18 cellular contexts compared by ENCODE assay signal in the genomic region with DNA sequence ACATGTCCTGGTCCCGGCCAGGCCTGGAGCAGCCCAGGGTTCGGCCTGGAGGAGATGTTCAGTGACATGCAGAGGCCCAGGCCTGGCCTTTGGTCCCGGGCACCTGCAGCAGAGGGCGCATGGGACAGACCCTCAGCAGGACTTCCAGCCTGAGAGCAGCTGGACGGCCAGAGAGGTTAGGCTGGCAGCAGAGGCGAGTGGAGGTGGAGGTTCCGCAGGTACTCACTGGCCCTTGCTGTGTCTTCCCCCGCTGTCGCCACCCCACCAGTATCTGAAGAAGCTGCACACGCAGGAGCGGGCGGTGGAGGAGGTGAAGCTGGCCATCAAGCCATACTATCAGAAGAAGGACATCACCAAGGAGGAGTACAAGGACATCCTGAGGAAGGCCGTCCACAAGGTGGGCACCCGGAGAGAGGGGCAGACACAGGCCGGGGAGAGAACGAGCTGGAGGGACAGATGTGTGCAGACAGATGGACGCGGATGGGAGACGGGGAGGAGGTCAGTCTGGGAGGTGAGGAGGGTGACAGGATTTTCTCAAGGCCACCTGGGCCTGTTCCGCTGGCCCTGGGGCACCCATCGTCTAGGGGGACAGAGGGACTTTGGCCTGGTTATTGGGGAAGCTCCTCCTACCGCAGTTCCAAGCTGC. TPM values are rescaled to one million over a fixed set of nuclear protein-coding genes. Genes with fewer than 3 reads are reported as not detected.
DNase-seq lines count a peak whose midpoint lies in the region; ATAC-seq and TF ChIP-seq lines count a peak whose summit lies in the region.
"Had no signal": no experiment of that assay in that cellular context is flagged by ENCODE, and none has a peak within 500 bp of the region (broad histone marks: within the 10 kb centered on the region; RNA-seq: fewer than 3 reads in every experiment).

No MANE protein-coding gene starts in this region.

- H3K4me2 ChIP-seq in GM23338 (no peak overlapping the region), neuronal stem cell (ENCODE audit: insufficient read depth, low read length, poor library complexity, severe bottlenecking) (no peak overlapping the region)

- H3K9me3 Mint-ChIP-seq in activated T-cell treated with anti-CD3 and anti-CD28 coated beads, Interleukin-2, amount 50 U/mL, for 24 hours = no peaks in the 10 kb centered on the region
- H3K9me3 Mint-ChIP-seq in GM23338 = peaks cover 19% of the 10 kb centered on the region
- no peaks in the 10 kb centered on the region for H3K9me3 Mint-ChIP-seq in chondrocyte (ENCODE audit: low read depth)

- H3K27ac Mint-ChIP-seq in activated T-cell treated with anti-CD3 and anti-CD28 coated beads, Interleukin-2, amount 50 U/mL, for 24 hours = peak overlapping the region; percentile 30
- H3K27ac Mint-ChIP-seq in GM23338 (peak overlapping the region; percentile 24; the same call in 1 of the 2 replicates), chondrocyte (ENCODE audit: unreplicated experiment) (peak overlapping the region; percentile 33)

- peaks cover 20% of the 10 kb centered on the region for H3K79me1 ChIP-seq in neuronal stem cell (ENCODE audit: low read depth, low read length)

- peak overlapping the region; percentile 75 for H2BK5ac ChIP-seq in neuronal stem cell (ENCODE audit: low read length)

- H3K27me3 ChIP-seq in GM23338 (ENCODE audit: insufficient read depth) (no peaks in the 10 kb centered on the region), neuronal stem cell (ENCODE audit: control insufficient read depth in 3 of 3, insufficient read depth in 3 of 3, low read depth in 1 of 3, low read length in 3 of 3) (no peaks in the 10 kb centered on the region)

- TF ChIP-seq CTCF in GM23338 (conservative IDR thresholded peaks at IDR 0.05; ENCODE audit: low read depth in 2 of 2) = no peak
- TF ChIP-seq CTCF in chondrocyte (IDR thresholded peaks at IDR 0.05) = no peak
- no peak for TF ChIP-seq CTCF in foreskin fibroblast (IDR thresholded peaks at IDR 0.05; ENCODE audit: low read depth, low read length)

- peaks cover 4 to 5% of the 10 kb centered on the region in 2 donors for H3K9me3 ChIP-seq in neuronal stem cell (replicated peaks in 1 of 2; ENCODE audit: control insufficient read depth in 2 of 2, insufficient read depth in 1 of 2, low read depth in 1 of 2, low read length in 2 of 2)

- no peak overlapping the region for H3K18ac ChIP-seq in neuronal stem cell (ENCODE audit: low read length)

- H2AFZ ChIP-seq in GM23338 (no peak overlapping the region), neuronal stem cell (ENCODE audit: low read length) (no peak overlapping the region)

- peaks cover 90% of the 10 kb centered on the region for H3K36me3 Mint-ChIP-seq in activated T-cell treated with anti-CD3 and anti-CD28 coated beads, Interleukin-2, amount 50 U/mL, for 24 hours (ENCODE audit: low read depth)
- H3K36me3 Mint-ChIP-seq in GM23338 (ENCODE audit: low read depth) (peaks cover 90% of the 10 kb centered on the region), chondrocyte (ENCODE audit: low read depth) (peaks cover 18% of the 10 kb centered on the region)

- H3K27ac ChIP-seq in GM23338 (ENCODE audit: low read depth) (no peak overlapping the region), neuronal stem cell (replicated peaks; ENCODE audit: low read length) (no peak overlapping the region)

- no CpG with 5 or more reads among the region's 22 CpGs for WGBS in neuronal stem cell (ENCODE audit: extremely low coverage in 2 of 2, insufficient read length in 2 of 2, insufficient replicate concordance in 1 of 2), 2 donors

- no peak overlapping the region for H4K8ac ChIP-seq in neuronal stem cell (ENCODE audit: low read depth, low read length)

- no peak overlapping the region for H2BK120ac ChIP-seq in neuronal stem cell (ENCODE audit: low read depth, low read length)

- peaks cover 22% of the 10 kb centered on the region for H3K36me3 ChIP-seq in GM23338 (ENCODE audit: insufficient read depth)
- peaks cover 74 to 99% of the 10 kb centered on the region in 2 donors for H3K36me3 ChIP-seq in neuronal stem cell (replicated peaks in 1 of 2; ENCODE audit: control insufficient read depth in 2 of 2, insufficient read depth in 2 of 2, low read length in 2 of 2)

- no peak overlapping the region for H3K14ac ChIP-seq in neuronal stem cell (ENCODE audit: low read length)

- H3K79me2 ChIP-seq in GM23338 (replicated peaks; ENCODE audit: insufficient read depth) = no peaks in the 10 kb centered on the region

- no peak overlapping the region for H3K4me3 ChIP-seq in GM23338
- H3K4me3 ChIP-seq in neuronal stem cell (ENCODE audit: low read length in 2 of 2) = no peak overlapping the region
- no peak overlapping the region for H3K4me3 ChIP-seq in foreskin fibroblast (ENCODE audit: low read depth in 1 of 2, low read length in 2 of 2)
- H3K4me3 ChIP-seq: GM12878 had no signal

- peaks cover 13% of the 10 kb centered on the region for H3K4me1 Mint-ChIP-seq in activated T-cell treated with anti-CD3 and anti-CD28 coated beads, Interleukin-2, amount 50 U/mL, for 24 hours (ENCODE audit: low read depth)
- H3K4me1 Mint-ChIP-seq in GM23338 = peaks cover 8% of the 10 kb centered on the region
- no peaks in the 10 kb centered on the region for H3K4me1 Mint-ChIP-seq in chondrocyte (ENCODE audit: low read depth)

- H4K91ac ChIP-seq in neuronal stem cell (ENCODE audit: low read depth, low read length, poor library complexity) = no peak overlapping the region

- no peak overlapping the region for H2BK12ac ChIP-seq in neuronal stem cell (ENCODE audit: low read length)

- H2BK15ac ChIP-seq in neuronal stem cell (ENCODE audit: low read length) = no peak overlapping the region

- no peaks in the 10 kb centered on the region for H3K4me1 ChIP-seq in GM23338 (ENCODE audit: insufficient read depth)
- no peaks in the 10 kb centered on the region for H3K4me1 ChIP-seq in neuronal stem cell (ENCODE audit: control insufficient read depth in 2 of 2, insufficient read depth in 1 of 2, low read depth in 1 of 2, low read length in 2 of 2)

- H4K20me1 ChIP-seq in GM23338 (replicated peaks; ENCODE audit: insufficient read depth) = peaks cover 7% of the 10 kb centered on the region

- no peak overlapping the region for H3K4me3 Mint-ChIP-seq in activated T-cell treated with anti-CD3 and anti-CD28 coated beads, Interleukin-2, amount 50 U/mL, for 24 hours
- no peak overlapping the region; the same call in 2 of the 3 replicates for H3K4me3 Mint-ChIP-seq in GM23338
- H3K4me3 Mint-ChIP-seq in chondrocyte (ENCODE audit: unreplicated experiment) = no peak overlapping the region

- no peak for ATAC-seq in GM23338
- no peak for ATAC-seq in HG02610 (IDR thresholded peaks at IDR 0.05; ENCODE audit: unreplicated experiment)
- ATAC-seq: GM12878, Panc1 had no signal

- no peaks in the 10 kb centered on the region for H3K27me3 Mint-ChIP-seq in activated T-cell treated with anti-CD3 and anti-CD28 coated beads, Interleukin-2, amount 50 U/mL, for 24 hours
- H3K27me3 Mint-ChIP-seq in GM23338 (ENCODE audit: insufficient read depth, low read depth, poor library complexity) (peaks cover 19% of the 10 kb centered on the region), chondrocyte (ENCODE audit: low read depth) (no peaks in the 10 kb centered on the region)

- H3K4ac ChIP-seq in neuronal stem cell (ENCODE audit: low read length) = no peak overlapping the region

- peaks cover 9% of the 10 kb centered on the region; the same call in 1 of the 2 replicates for H3F3A ChIP-seq in GM23338 (replicated peaks; ENCODE audit: low read depth)

- DNase-seq in activated T-cell treated with anti-CD3 and anti-CD28 coated beads, Interleukin-2, amount 50 U/mL, for 24 hours = no peak
- no peak for DNase-seq in activated T-cell treated with anti-CD3 and anti-CD28 coated beads, Interleukin-2, amount 50 U/mL, for 48 hours
- no peak for DNase-seq in GM23338 (ENCODE audit: low spot score)
- DNase-seq in chondrocyte (ENCODE audit: low spot score) = no peak
- no peak for DNase-seq in neuronal stem cell (ENCODE audit: low spot score)
- DNase-seq in activated effector memory CD4-positive, alpha-beta T cell treated with anti-CD3 and anti-CD28 coated beads, Interleukin-2, amount 50 U/mL, for 16 hours = no peak
- DNase-seq in foreskin fibroblast = no peak
- DNase-seq: C1 segment of cervical spinal cord, Calu3, DMS79, MM.1S, NCI-H1105 treated with DMSO at 0.1 percent for 48 hours, NCI-H187 treated with DMSO at 0.1 percent for 48 hours, NCI-H82, SHP77 treated with DMSO at 0.1 percent for 48 hours had no signal

- H3K23ac ChIP-seq in neuronal stem cell (ENCODE audit: low read depth, low read length, poor library complexity) = no peak overlapping the region

- H3K9ac ChIP-seq in neuronal stem cell (ENCODE audit: low read depth, low read length, poor library complexity) = no peak overlapping the region

- no peaks in the 10 kb centered on the region for H3K9me2 ChIP-seq in GM23338 (ENCODE audit: insufficient read depth)

- no peak overlapping the region for H2AK5ac ChIP-seq in neuronal stem cell (ENCODE audit: low read depth, low read length)

TF ChIP-seq in GM23338, 12 proteins besides CTCF, POLR2A, EP300 and RAD21 (continues in another document):
- TF ChIP-seq EZH2phosphoT487 (IDR thresholded peaks at IDR 0.05; ENCODE audit: unreplicated experiment) (no peak), JUNB (IDR thresholded peaks at IDR 0.05; ENCODE audit: unreplicated experiment) (no peak)

RNA-seq across cellular contexts. Expression of a gene that starts 8.0 kb away (rescaled TPM):
- 89.3 and 164 TPM in 2 replicates for total RNA-seq in GM23338 (2014; rRNA removed; shearing (Covaris generic))
- 57.4 and 72.4 TPM in 2 replicates for polyA plus RNA-seq in GM23338 (2016; fragmentation: Nextera tagmentation; extraction: Ambion mirVana)
- 45.8 to 75.3 TPM (median 53.0 TPM) in 3 replicates for total RNA-seq in chondrocyte
- polyA plus RNA-seq in neuronal stem cell (2013, experiment 1 of 2) = 68.3 TPM
- 66.0 TPM for polyA plus RNA-seq in neuronal stem cell (2013, experiment 2 of 2)

RNA-seq across cellular contexts. Expression of a gene that starts 8.1 kb away (rescaled TPM):
- total RNA-seq in GM23338 (2014; rRNA removed; shearing (Covaris generic)) = 30.6 and 61.3 TPM in 2 replicates
- 102 and 114 TPM in 2 replicates for polyA plus RNA-seq in GM23338 (2016; fragmentation: Nextera tagmentation; extraction: Ambion mirVana)
- total RNA-seq in chondrocyte = 18.3 to 26.6 TPM (median 21.4 TPM) in 3 replicates
- 124 TPM for polyA plus RNA-seq in neuronal stem cell (2013, experiment 1 of 2)
- polyA plus RNA-seq in neuronal stem cell (2013, experiment 2 of 2) = 114 TPM

RNA-seq across cellular contexts. Expression of a gene that starts 15.6 kb away (rescaled TPM):
- total RNA-seq in GM23338 (2014; rRNA removed; shearing (Covaris generic)) = 47.0 and 53.7 TPM in 2 replicates
- 19.7 and 20.2 TPM in 2 replicates for polyA plus RNA-seq in GM23338 (2016; fragmentation: Nextera tagmentation; extraction: Ambion mirVana)
- 76.3 to 79.0 TPM (median 77.3 TPM) in 3 replicates for total RNA-seq in chondrocyte
- polyA plus RNA-seq in neuronal stem cell (2013, experiment 1 of 2) = 46.4 TPM
- polyA plus RNA-seq in neuronal stem cell (2013, experiment 2 of 2) = 48.0 TPM

RNA-seq across cellular contexts. Expression of a gene that starts 17.7 kb away (rescaled TPM):
- 6.1 and 9.3 TPM in 2 replicates for total RNA-seq in GM23338 (2014; rRNA removed; shearing (Covaris generic))
- polyA plus RNA-seq in GM23338 (2016; fragmentation: Nextera tagmentation; extraction: Ambion mirVana) = 30.0 and 31.0 TPM in 2 replicates
- total RNA-seq in chondrocyte = 61.7 to 113 TPM (median 104 TPM) in 3 replicates
- 24.4 TPM for polyA plus RNA-seq in neuronal stem cell (2013, experiment 1 of 2)
- 23.5 TPM for polyA plus RNA-seq in neuronal stem cell (2013, experiment 2 of 2)

RNA-seq across cellular contexts. Expression of a gene that starts 19.5 kb away (rescaled TPM):
- 700 and 762 TPM in 2 replicates for total RNA-seq in GM23338 (2014; rRNA removed; shearing (Covaris generic))
- 587 and 590 TPM in 2 replicates for polyA plus RNA-seq in GM23338 (2016; fragmentation: Nextera tagmentation; extraction: Ambion mirVana)
- total RNA-seq in chondrocyte = 97.7 to 105 TPM (median 98.0 TPM) in 3 replicates
- 433 TPM for polyA plus RNA-seq in neuronal stem cell (2013, experiment 1 of 2)
- 420 TPM for polyA plus RNA-seq in neuronal stem cell (2013, experiment 2 of 2)
